ENCODE assay signal across 10 cellular contexts in genomic region chr22:17633217-17633997, GRCh38. TPM values are rescaled to one million over a fixed set of nuclear protein-coding genes. Genes with fewer than 3 reads are reported as not detected.
A peak's percentile ranks its signal among the peaks of the same experiment; 100 is the strongest.
DNase-seq lines count a peak whose midpoint lies in the region; ATAC-seq, FAIRE-seq and TF ChIP-seq lines count a peak whose summit lies in the region.
"Had no signal": no experiment of that assay in that cellular context is flagged by ENCODE, and none has a peak within 500 bp of the region (broad histone marks: within the 10 kb centered on the region; RNA-seq: fewer than 3 reads in every experiment).

No MANE protein-coding gene starts in this region.

- no peak overlapping the region for H3K27ac Mint-ChIP-seq in stimulated activated memory B cell treated with anti-CD40 and anti-IgM and Interleukin-4, amounts not matched to agents 10 μg/mL and 1 μg/mL and 100 μg/mL, for 72 hours
- H3K27ac Mint-ChIP-seq in CD4-positive, alpha-beta T cell = no peak overlapping the region
- H3K27ac Mint-ChIP-seq in CD14-positive monocyte = no peak overlapping the region

- H3K36me3 ChIP-seq in esophagus squamous epithelium (no peaks in the 10 kb centered on the region), upper lobe of right lung (no peaks in the 10 kb centered on the region)

- TF ChIP-seq POLR2A in esophagus squamous epithelium (IDR thresholded peaks at IDR 0.05) = no peak

- no peak for ATAC-seq in stimulated activated memory B cell treated with anti-CD40 and anti-IgM and Interleukin-4, amounts not matched to agents 10 μg/mL and 1 μg/mL and 100 μg/mL, for 72 hours
- no peak for ATAC-seq in upper lobe of right lung
- no peak for ATAC-seq in CD4-positive, alpha-beta T cell (ENCODE audit: poor library complexity)

- intact Hi-C loops in esophagus squamous epithelium (cut with DNase I) = no loop called here
- intact Hi-C loops in upper lobe of right lung (cut with DNase I) = no loop called here
- intact Hi-C loops in CD4-positive, alpha-beta T cell (cut with DNase I, micrococcal nuclease) = loop anchor here (10.0 kb wide), 3 partner anchors 141 to 549 kb away; partner anchors contain the start of genes BID (in 1 of the 2) and IL17RA (in 1 of the 2)
- intact Hi-C loops in CD14-positive monocyte (cut with micrococcal nuclease) = no loop called here

- H3K36me3 Mint-ChIP-seq in stimulated activated memory B cell treated with anti-CD40 and anti-IgM and Interleukin-4, amounts not matched to agents 10 μg/mL and 1 μg/mL and 100 μg/mL, for 72 hours = no peaks in the 10 kb centered on the region
- peaks cover 11% of the 10 kb centered on the region for H3K36me3 Mint-ChIP-seq in CD4-positive, alpha-beta T cell (ENCODE audit: low read depth)
- no peaks in the 10 kb centered on the region for H3K36me3 Mint-ChIP-seq in CD14-positive monocyte

- WGBS in esophagus squamous epithelium, 2 donors = 32 to 54% methylated on average over 4 of the region's 4 CpGs

- H3K27me3 Mint-ChIP-seq in stimulated activated memory B cell treated with anti-CD40 and anti-IgM and Interleukin-4, amounts not matched to agents 10 μg/mL and 1 μg/mL and 100 μg/mL, for 72 hours = no peaks in the 10 kb centered on the region
- no peaks in the 10 kb centered on the region for H3K27me3 Mint-ChIP-seq in CD4-positive, alpha-beta T cell
- no peaks in the 10 kb centered on the region for H3K27me3 Mint-ChIP-seq in CD14-positive monocyte (ENCODE audit: low read depth in 3 of 3)

- H3K4me1 Mint-ChIP-seq in stimulated activated memory B cell treated with anti-CD40 and anti-IgM and Interleukin-4, amounts not matched to agents 10 μg/mL and 1 μg/mL and 100 μg/mL, for 72 hours = peaks cover 18% of the 10 kb centered on the region
- peaks cover 22% of the 10 kb centered on the region for H3K4me1 Mint-ChIP-seq in CD4-positive, alpha-beta T cell (ENCODE audit: low read depth)
- peaks cover 19% of the 10 kb centered on the region for H3K4me1 Mint-ChIP-seq in CD14-positive monocyte

- peak; percentile 96 for FAIRE-seq in RCC 7860 (lab: Jason Lieb, UNC)

- POLR2A ChIA-PET in CD4-positive, alpha-beta T cell (lab: Charles Lee) = interaction anchor here (0.6 kb wide), 1 partner anchor 494 kb away, joined by 3 read pairs; no protein-coding TSS in a partner anchor

- no peaks in the 10 kb centered on the region for H3K9me3 ChIP-seq in esophagus squamous epithelium
- H3K9me3 ChIP-seq in upper lobe of right lung = no peaks in the 10 kb centered on the region
- H3K9me3 ChIP-seq in CD4-positive, alpha-beta T cell (ENCODE audit: control insufficient read depth, low read length) = no peaks in the 10 kb centered on the region

- peak overlapping the region; percentile 84 to 90 (median 86) for H3K27ac ChIP-seq in esophagus squamous epithelium
- no peak overlapping the region for H3K27ac ChIP-seq in upper lobe of right lung
- no peak overlapping the region for H3K27ac ChIP-seq in CD4-positive, alpha-beta T cell (ENCODE audit: low read depth, low read length)

- no peaks in the 10 kb centered on the region for H3K27me3 ChIP-seq in esophagus squamous epithelium
- no peaks in the 10 kb centered on the region for H3K27me3 ChIP-seq in upper lobe of right lung
- H3K27me3 ChIP-seq in CD4-positive, alpha-beta T cell (ENCODE audit: control insufficient read depth, insufficient read depth, low read length) = no peaks in the 10 kb centered on the region

- H3K4me1 ChIP-seq in esophagus squamous epithelium (peaks cover 6 to 60% (median 12%) of the 10 kb centered on the region in 3 donors), upper lobe of right lung (peaks cover 13% of the 10 kb centered on the region)

- no peak for TF ChIP-seq CTCF in esophagus squamous epithelium (IDR thresholded peaks at IDR 0.05)
- no peak for TF ChIP-seq CTCF in upper lobe of right lung (IDR thresholded peaks at IDR 0.05)
- TF ChIP-seq CTCF in CD4-positive, alpha-beta T cell (IDR thresholded peaks at IDR 0.05) = no peak
- no peak for TF ChIP-seq CTCF in CD14-positive monocyte (IDR thresholded peaks at IDR 0.05)

- no peaks in the 10 kb centered on the region for H3K9me3 Mint-ChIP-seq in stimulated activated memory B cell treated with anti-CD40 and anti-IgM and Interleukin-4, amounts not matched to agents 10 μg/mL and 1 μg/mL and 100 μg/mL, for 72 hours
- no peaks in the 10 kb centered on the region for H3K9me3 Mint-ChIP-seq in CD4-positive, alpha-beta T cell
- H3K9me3 Mint-ChIP-seq in CD14-positive monocyte = no peaks in the 10 kb centered on the region

- peak; percentile 87 for DNase-seq in GM04503 (ENCODE audit: low read depth)
- DNase-seq in RCC 7860 (ENCODE audit: low spot score) = peak; percentile 96
- no peak for DNase-seq in esophagus squamous epithelium (lab: John Stamatoyannopoulos, UW)
- DNase-seq in renal cortical epithelial cell (ENCODE audit: low read depth) = peak; percentile 93
- no peak for DNase-seq in upper lobe of right lung
- no peak for DNase-seq in CD4-positive, alpha-beta T cell
- no peak for DNase-seq in CD14-positive monocyte (ENCODE audit: low spot score)
- DNase-seq: caudate nucleus, NCI-H187 treated with DMSO at 0.1 percent for 48 hours had no signal

- H3K4me3 ChIP-seq in esophagus squamous epithelium (no peak overlapping the region), upper lobe of right lung (no peak overlapping the region)

- H3K4me3 Mint-ChIP-seq in stimulated activated memory B cell treated with anti-CD40 and anti-IgM and Interleukin-4, amounts not matched to agents 10 μg/mL and 1 μg/mL and 100 μg/mL, for 72 hours = no peak overlapping the region
- no peak overlapping the region for H3K4me3 Mint-ChIP-seq in CD4-positive, alpha-beta T cell
- no peak overlapping the region for H3K4me3 Mint-ChIP-seq in CD14-positive monocyte

- CTCF ChIA-PET in CD4-positive, alpha-beta T cell (lab: Charles Lee) = no interaction called here

RNA-seq across cellular contexts. Expression of gene ATP6V1E1, which starts 4.9 kb away (rescaled TPM):
- 100 to 1,000 TPM in 2 of 4 donors, 10 to 100 TPM in 2; 80.9 to 123 (median 99.6) TPM for total RNA-seq in esophagus squamous epithelium
- 219 and 241 TPM in 2 replicates for total RNA-seq in renal cortical epithelial cell
- total RNA-seq in upper lobe of right lung = 133 TPM
- 10 to 100 TPM; 48.4 to 50.8 TPM for total RNA-seq in CD4-positive, alpha-beta T cell
- polyA plus RNA-seq in CD14-positive monocyte = 100 to 1,000 TPM; 144 to 147 TPM

RNA-seq across cellular contexts. Expression of gene BCL2L13, which starts 5.2 kb away (rescaled TPM):
- total RNA-seq in esophagus squamous epithelium (10 to 100 TPM; 31.7 to 49.2 (median 43.1) TPM), renal cortical epithelial cell (86.1 and 90.3 TPM in 2 replicates), upper lobe of right lung (40.8 TPM)
- 10 to 100 TPM in 1 of 2 experiments, 1 to 10 TPM in 1; 8.1 to 10.0 TPM for total RNA-seq in CD4-positive, alpha-beta T cell
- polyA plus RNA-seq in CD14-positive monocyte = 10 to 100 TPM; 53.0 to 67.8 TPM

Comparison
In these comparisons a context has a peak if more than half of its experiments do, and no peak if none do; other contexts are left out.
1. DNase-seq: peak in GM04503 (single experiment), RCC 7860 (single experiment) and renal cortical epithelial cell (single experiment); none in esophagus squamous epithelium (single experiment), upper lobe of right lung (single experiment), CD4-positive, alpha-beta T cell (0 of 10) and CD14-positive monocyte (single experiment).
2. H3K27ac ChIP-seq: peak in esophagus squamous epithelium (4 of 4); none in upper lobe of right lung (single experiment) and CD4-positive, alpha-beta T cell (single experiment).
3. intact Hi-C loops: an anchor here in CD4-positive, alpha-beta T cell (10.0 kb wide); none called in esophagus squamous epithelium, upper lobe of right lung and CD14-positive monocyte.